In the genomic region with DNA sequence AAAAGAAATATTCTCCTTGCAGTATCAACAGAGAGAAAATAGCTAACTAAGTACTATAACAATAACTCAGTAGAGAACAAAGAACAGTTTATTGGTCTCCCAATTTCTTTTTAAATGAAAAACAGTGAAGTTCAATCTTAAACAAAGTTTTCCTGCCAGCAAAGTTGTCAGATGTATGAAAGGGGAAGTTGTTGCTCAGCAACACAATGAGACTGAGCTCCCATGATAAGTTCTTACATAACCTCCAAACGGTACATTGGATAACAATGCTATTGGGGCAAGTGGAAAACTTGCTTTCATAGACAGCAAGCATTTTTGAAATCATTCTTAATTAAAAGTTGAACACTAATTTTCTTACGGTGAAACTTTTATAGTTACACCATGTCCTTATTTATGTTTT, we compare ENCODE assay signal across 16 cellular contexts.
"Had no signal": no experiment of that assay in that cellular context is flagged by ENCODE, and none has a peak within 500 bp of the region (broad histone marks: within the 10 kb centered on the region; RNA-seq: fewer than 3 reads in every experiment).

No MANE protein-coding gene starts in this region.

- H3K27ac ChIP-seq: coronary artery, epithelial cell of prostate, gastrocnemius medialis, neural progenitor cell, pancreas, stomach, uterus had no signal

- DNase-seq: activated CD4-positive, alpha-beta T cell treated with anti-CD3 and anti-CD28 coated beads, Interleukin-2, amount 50 U/mL, for 1 hour; activated CD4-positive, CD25-positive, alpha-beta regulatory T cell; activated naive CD4-positive, alpha-beta T cell treated with anti-CD3 and anti-CD28 coated beads for 36 hours; activated T-cell treated with anti-CD3 and anti-CD28 coated beads for 4 hours; effector CD8-positive, alpha-beta T cell; gastrocnemius medialis; kidney glomerular epithelial cell; pancreas; retina; stimulated activated CD4-positive, alpha-beta T cell treated with anti-CD3 and anti-CD28 coated beads, Interleukin-4, amount 100 ng/mL, for 4 hours; stomach; uterus had no signal

- H3K27me3 ChIP-seq: gastrocnemius medialis, neural progenitor cell, pancreas, stomach, uterus had no signal

- H3K9me3 ChIP-seq: gastrocnemius medialis, pancreas, stomach, uterus had no signal

- H3K4me3 Mint-ChIP-seq: activated naive CD4-positive, alpha-beta T cell treated with anti-CD3 and anti-CD28 coated beads for 36 hours; activated T-helper 17 cell treated with anti-CD3 and anti-CD28 coated beads, Interleukin-2, amount 50 U/mL, for 72 hours; neural progenitor cell had no signal

- H3K36me3 Mint-ChIP-seq: neural progenitor cell had no signal

- H3K27ac Mint-ChIP-seq: activated naive CD4-positive, alpha-beta T cell treated with anti-CD3 and anti-CD28 coated beads for 36 hours; activated T-helper 17 cell treated with anti-CD3 and anti-CD28 coated beads, Interleukin-2, amount 50 U/mL, for 72 hours; neural progenitor cell had no signal

- H3K4me1 ChIP-seq: gastrocnemius medialis, neural progenitor cell, pancreas, stomach, uterus had no signal

- H3K27me3 Mint-ChIP-seq: activated T-helper 17 cell treated with anti-CD3 and anti-CD28 coated beads, Interleukin-2, amount 50 U/mL, for 72 hours had no signal

- H3K9me3 Mint-ChIP-seq: activated naive CD4-positive, alpha-beta T cell treated with anti-CD3 and anti-CD28 coated beads for 36 hours; neural progenitor cell had no signal

- H3K4me1 Mint-ChIP-seq: activated T-helper 17 cell treated with anti-CD3 and anti-CD28 coated beads, Interleukin-2, amount 50 U/mL, for 72 hours had no signal

- H3K4me3 ChIP-seq: coronary artery, gastrocnemius medialis, neural progenitor cell, pancreas, stomach, uterus had no signal

- H3K36me3 ChIP-seq: gastrocnemius medialis, neural progenitor cell, pancreas, stomach, uterus had no signal
